ENCODE assay signal across 8 cellular contexts in genomic region chr5:31638286-31638685, GRCh38. TPM values are rescaled to one million over a fixed set of nuclear protein-coding genes. Genes with fewer than 3 reads are reported as not detected.
A peak's percentile ranks its signal among the peaks of the same experiment; 100 is the strongest.
DNase-seq lines count a peak whose midpoint lies in the region; ATAC-seq and TF ChIP-seq lines count a peak whose summit lies in the region.

No MANE protein-coding gene starts in this region.

- TF ChIP-seq CTCF in brain microvascular endothelial cell (IDR thresholded peaks at IDR 0.05; ENCODE audit: low read depth, low read length, missing control alignments): no peak
- TF ChIP-seq CTCF in RWPE1 (conservative IDR thresholded peaks at IDR 0.05; ENCODE audit: low read depth): no peak

- no peaks in the 10 kb centered on the region for H3K79me2 ChIP-seq in mesendoderm (ENCODE audit: control insufficient read depth, insufficient read depth, low read length)

- no peaks in the 10 kb centered on the region for H3K79me1 ChIP-seq in mesendoderm (ENCODE audit: low read length)

- no CpG with 5 or more reads among the region's 9 CpGs for whole genome bisulfite sequencing in mesendoderm (ENCODE audit: extremely low coverage, insufficient coverage, low lambda C conversion rate)

- in situ Hi-C loops in brain microvascular endothelial cell (cut with HindIII; ENCODE audit: low pct_ligation_motif_present, low sequenced_read_pairs): no loop called here

- peak overlapping the region; percentile 59 for H3K4me3 ChIP-seq in brain microvascular endothelial cell (ENCODE audit: low read depth, low read length)
- H3K4me3 ChIP-seq in mesendoderm (ENCODE audit: low read length): peak overlapping the region; percentile 48

- H4K8ac ChIP-seq in mesendoderm (ENCODE audit: low read depth, low read length): no peak overlapping the region

- no peak overlapping the region for H2BK5ac ChIP-seq in mesendoderm (ENCODE audit: low read length)

- H3K4me2 ChIP-seq in mesendoderm (ENCODE audit: low read length): peak overlapping the region; percentile 25

- H4K5ac ChIP-seq in mesendoderm (ENCODE audit: low read length): no peak overlapping the region

- H3K9ac ChIP-seq in mesendoderm (ENCODE audit: low read length): peak overlapping the region; percentile 62

- POLR2A ChIA-PET in RWPE1 (lab: Yijun Ruan, JAX; ENCODE audit: low non-redundant PET): interaction anchor here (0.5 kb wide), 1 partner anchor 151 kb away, joined by 3 read pairs; no protein-coding TSS in a partner anchor

- H3K4ac ChIP-seq in mesendoderm (ENCODE audit: low read depth, low read length): no peak overlapping the region

- H2BK120ac ChIP-seq in mesendoderm (ENCODE audit: low read depth, low read length): no peak overlapping the region

- no peaks in the 10 kb centered on the region for H3K4me1 ChIP-seq in mesendoderm (ENCODE audit: control insufficient read depth, low read depth, low read length)

- H3K23ac ChIP-seq in mesendoderm (ENCODE audit: low read length): no peak overlapping the region

- no peaks in the 10 kb centered on the region for H3K36me3 ChIP-seq in brain microvascular endothelial cell (replicated peaks)
- H3K36me3 ChIP-seq in mesendoderm (ENCODE audit: control insufficient read depth, insufficient read depth, low read length): no peaks in the 10 kb centered on the region

- H2AK5ac ChIP-seq in mesendoderm (ENCODE audit: low read length): no peak overlapping the region

- peaks cover 17% of the 10 kb centered on the region for H3K27me3 ChIP-seq in brain microvascular endothelial cell (replicated peaks)
- H3K27me3 ChIP-seq in mesendoderm (ENCODE audit: insufficient read depth, low read length, poor library complexity): no peaks in the 10 kb centered on the region

- peak overlapping the region; percentile 78 for H3K56ac ChIP-seq in mesendoderm (ENCODE audit: low read length)

- ATAC-seq in GM19397 (IDR thresholded peaks at IDR 0.05; ENCODE audit: unreplicated experiment): peak; percentile 15
- peak; percentile 5 for ATAC-seq in HG03432 (IDR thresholded peaks at IDR 0.05; ENCODE audit: unreplicated experiment)
- ATAC-seq in GM19324 (IDR thresholded peaks at IDR 0.05; ENCODE audit: low FRiP score, unreplicated experiment): no peak
- ATAC-seq in activated CD4-positive, CD25-positive, alpha-beta regulatory T cell treated with anti-CD3 and anti-CD28 coated beads, Interleukin-2, amount 50 U/mL, for 24 hours: no peak

- H3K27ac ChIP-seq in brain microvascular endothelial cell: no peak overlapping the region
- H3K27ac ChIP-seq in mesendoderm (ENCODE audit: low read depth, low read length): no peak overlapping the region
- no peak overlapping the region for H3K27ac ChIP-seq in RWPE1

- CTCF ChIA-PET in RWPE1 (lab: Yijun Ruan, JAX): interaction anchor here (0.6 to 1.4 kb wide), 6 partner anchors 20 to 171 kb away, joined by 3 to 6 read pairs (median 3); no protein-coding TSS in a partner anchor

- no peak for DNase-seq in brain microvascular endothelial cell
- DNase-seq in mesendoderm: no peak
- DNase-seq in RWPE1 (ENCODE audit: low spot score): no peak
- DNase-seq in D341Med (ENCODE audit: low spot score): no peak

- H2BK15ac ChIP-seq in mesendoderm (replicated peaks; ENCODE audit: low read depth): no peak overlapping the region

- H3K18ac ChIP-seq in mesendoderm (ENCODE audit: low read length): peak overlapping the region; percentile 20

RNA-seq across cellular contexts. Expression of gene PDZD2, which starts 0.6 kb away (rescaled TPM):
- 1.6 TPM for polyA plus RNA-seq in mesendoderm (2013, experiment 1 of 2)
- 1.6 TPM for polyA plus RNA-seq in mesendoderm (2013, experiment 2 of 2)

Comparison
In these comparisons a context has a peak if more than half of its experiments do, and no peak if none do; other contexts are left out.
1. ATAC-seq: peak in GM19397 (single experiment) and HG03432 (single experiment); none in GM19324 (single experiment) and activated CD4-positive, CD25-positive, alpha-beta regulatory T cell treated with anti-CD3 and anti-CD28 coated beads, Interleukin-2, amount 50 U/mL, for 24 hours (0 of 2).